1 cellular context compared by ENCODE assay signal in genomic region chr14:75277000-75277795, GRCh38.
TF ChIP-seq lines count a peak whose summit lies in the region.

No MANE protein-coding gene starts in this region.

TF ChIP-seq in HEK293, 187 proteins besides CTCF, POLR2A, EP300 and RAD21 (continued from another document and continues in another):
- peak; percentile 82; the same call in 1 of the 2 replicates for TF ChIP-seq ZNF660 (tag by site-specific recombination; IDR thresholded peaks at IDR 0.05)
- TF ChIP-seq, protein P1, sequence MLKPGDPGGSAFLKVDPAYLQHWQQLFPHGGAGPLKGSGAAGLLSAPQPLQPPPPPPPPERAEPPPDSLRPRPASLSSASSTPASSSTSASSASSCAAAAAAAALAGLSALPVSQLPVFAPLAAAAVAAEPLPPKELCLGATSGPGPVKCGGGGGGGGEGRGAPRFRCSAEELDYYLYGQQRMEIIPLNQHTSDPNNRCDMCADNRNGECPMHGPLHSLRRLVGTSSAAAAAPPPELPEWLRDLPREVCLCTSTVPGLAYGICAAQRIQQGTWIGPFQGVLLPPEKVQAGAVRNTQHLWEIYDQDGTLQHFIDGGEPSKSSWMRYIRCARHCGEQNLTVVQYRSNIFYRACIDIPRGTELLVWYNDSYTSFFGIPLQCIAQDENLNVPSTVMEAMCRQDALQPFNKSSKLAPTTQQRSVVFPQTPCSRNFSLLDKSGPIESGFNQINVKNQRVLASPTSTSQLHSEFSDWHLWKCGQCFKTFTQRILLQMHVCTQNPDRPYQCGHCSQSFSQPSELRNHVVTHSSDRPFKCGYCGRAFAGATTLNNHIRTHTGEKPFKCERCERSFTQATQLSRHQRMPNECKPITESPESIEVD (tag by site-specific recombination; IDR thresholded peaks at IDR 0.05) = no peak
- TF ChIP-seq ZNF133 (tag by site-specific recombination; IDR thresholded peaks at IDR 0.05) = no peak
- TF ChIP-seq ZNF302 (tag by site-specific recombination; IDR thresholded peaks at IDR 0.05; ENCODE audit: low read depth) = no peak
- TF ChIP-seq, protein P2, sequence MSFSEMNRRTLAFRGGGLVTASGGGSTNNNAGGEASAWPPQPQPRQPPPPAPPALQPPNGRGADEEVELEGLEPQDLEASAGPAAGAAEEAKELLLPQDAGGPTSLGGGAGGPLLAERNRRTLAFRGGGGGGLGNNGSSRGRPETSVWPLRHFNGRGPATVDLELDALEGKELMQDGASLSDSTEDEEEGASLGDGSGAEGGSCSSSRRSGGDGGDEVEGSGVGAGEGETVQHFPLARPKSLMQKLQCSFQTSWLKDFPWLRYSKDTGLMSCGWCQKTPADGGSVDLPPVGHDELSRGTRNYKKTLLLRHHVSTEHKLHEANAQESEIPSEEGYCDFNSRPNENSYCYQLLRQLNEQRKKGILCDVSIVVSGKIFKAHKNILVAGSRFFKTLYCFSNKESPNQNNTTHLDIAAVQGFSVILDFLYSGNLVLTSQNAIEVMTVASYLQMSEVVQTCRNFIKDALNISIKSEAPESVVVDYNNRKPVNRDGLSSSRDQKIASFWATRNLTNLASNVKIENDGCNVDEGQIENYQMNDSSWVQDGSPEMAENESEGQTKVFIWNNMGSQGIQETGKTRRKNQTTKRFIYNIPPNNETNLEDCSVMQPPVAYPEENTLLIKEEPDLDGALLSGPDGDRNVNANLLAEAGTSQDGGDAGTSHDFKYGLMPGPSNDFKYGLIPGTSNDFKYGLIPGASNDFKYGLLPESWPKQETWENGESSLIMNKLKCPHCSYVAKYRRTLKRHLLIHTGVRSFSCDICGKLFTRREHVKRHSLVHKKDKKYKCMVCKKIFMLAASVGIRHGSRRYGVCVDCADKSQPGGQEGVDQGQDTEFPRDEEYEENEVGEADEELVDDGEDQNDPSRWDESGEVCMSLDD (tag by site-specific recombination; IDR thresholded peaks at IDR 0.05) = peak; percentile 77
- TF ChIP-seq ZNF48 (tag by site-specific recombination; IDR thresholded peaks at IDR 0.05) = no peak
- TF ChIP-seq ZNF510 (tag by site-specific recombination; IDR thresholded peaks at IDR 0.05; ENCODE audit: insufficient replicate concordance) = no peak
- TF ChIP-seq SP2 (tag by site-specific recombination; IDR thresholded peaks at IDR 0.05) = peak; percentile 32; the same call in 1 of the 2 replicates
- no peak for TF ChIP-seq YY2 (tag by site-specific recombination; IDR thresholded peaks at IDR 0.05)
- TF ChIP-seq ZFHX2 (tag by site-specific recombination; conservative IDR thresholded peaks at IDR 0.05) = peak; percentile 54; the same call in 1 of the 2 replicates
- no peak for TF ChIP-seq ZNF16 (tag by site-specific recombination; IDR thresholded peaks at IDR 0.05; ENCODE audit: low read depth)
- no peak for TF ChIP-seq ZSCAN16 (tag by site-specific recombination; IDR thresholded peaks at IDR 0.05)
- no peak for TF ChIP-seq ZNF138 (tag by site-specific recombination; IDR thresholded peaks at IDR 0.05; ENCODE audit: borderline replicate concordance)
- no peak for TF ChIP-seq GLI4 (tag by site-specific recombination; IDR thresholded peaks at IDR 0.05)
- no peak for TF ChIP-seq GLI2 (tag by site-specific recombination; IDR thresholded peaks at IDR 0.05; ENCODE audit: borderline replicate concordance, low read depth)
- TF ChIP-seq ZNF610 (tag by site-specific recombination; IDR thresholded peaks at IDR 0.05; ENCODE audit: borderline replicate concordance) = no peak
- no peak for TF ChIP-seq EGR2 (tag by site-specific recombination; IDR thresholded peaks at IDR 0.05; ENCODE audit: low read depth)
- no peak for TF ChIP-seq ZNF529 (tag by site-specific recombination; IDR thresholded peaks at IDR 0.05; ENCODE audit: insufficient replicate concordance)
- TF ChIP-seq ZNF112 (tag by site-specific recombination; IDR thresholded peaks at IDR 0.05) = no peak
- TF ChIP-seq ZNF76 (tag by site-specific recombination; IDR thresholded peaks at IDR 0.05; ENCODE audit: borderline replicate concordance, low read depth) = no peak
- TF ChIP-seq ZNF843 (tag by site-specific recombination; IDR thresholded peaks at IDR 0.05) = no peak
- TF ChIP-seq, protein P3, sequence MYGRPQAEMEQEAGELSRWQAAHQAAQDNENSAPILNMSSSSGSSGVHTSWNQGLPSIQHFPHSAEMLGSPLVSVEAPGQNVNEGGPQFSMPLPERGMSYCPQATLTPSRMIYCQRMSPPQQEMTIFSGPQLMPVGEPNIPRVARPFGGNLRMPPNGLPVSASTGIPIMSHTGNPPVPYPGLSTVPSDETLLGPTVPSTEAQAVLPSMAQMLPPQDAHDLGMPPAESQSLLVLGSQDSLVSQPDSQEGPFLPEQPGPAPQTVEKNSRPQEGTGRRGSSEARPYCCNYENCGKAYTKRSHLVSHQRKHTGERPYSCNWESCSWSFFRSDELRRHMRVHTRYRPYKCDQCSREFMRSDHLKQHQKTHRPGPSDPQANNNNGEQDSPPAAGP (tag by site-specific recombination; IDR thresholded peaks at IDR 0.05) = no peak; the same call in 1 of the 2 replicates
- TF ChIP-seq PRDM2 (tag by site-specific recombination; IDR thresholded peaks at IDR 0.05; ENCODE audit: borderline replicate concordance) = no peak
- TF ChIP-seq ZBTB49 (tag by site-specific recombination; IDR thresholded peaks at IDR 0.05; ENCODE audit: low read depth) = no peak
- TF ChIP-seq ZNF211 (tag by site-specific recombination; IDR thresholded peaks at IDR 0.05; ENCODE audit: low read depth) = no peak
- TF ChIP-seq ZNF157 (tag by site-specific recombination; IDR thresholded peaks at IDR 0.05) = no peak
- no peak for TF ChIP-seq ZNF629 (tag by site-specific recombination; IDR thresholded peaks at IDR 0.05)
- TF ChIP-seq, protein P4, sequence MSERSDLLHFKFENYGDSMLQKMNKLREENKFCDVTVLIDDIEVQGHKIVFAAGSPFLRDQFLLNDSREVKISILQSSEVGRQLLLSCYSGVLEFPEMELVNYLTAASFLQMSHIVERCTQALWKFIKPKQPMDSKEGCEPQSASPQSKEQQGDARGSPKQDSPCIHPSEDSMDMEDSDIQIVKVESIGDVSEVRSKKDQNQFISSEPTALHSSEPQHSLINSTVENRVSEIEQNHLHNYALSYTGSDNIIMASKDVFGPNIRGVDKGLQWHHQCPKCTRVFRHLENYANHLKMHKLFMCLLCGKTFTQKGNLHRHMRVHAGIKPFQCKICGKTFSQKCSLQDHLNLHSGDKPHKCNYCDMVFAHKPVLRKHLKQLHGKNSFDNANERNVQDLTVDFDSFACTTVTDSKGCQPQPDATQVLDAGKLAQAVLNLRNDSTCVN (tag by site-specific recombination; optimal IDR thresholded peaks at IDR 0.05) = peak; percentile 87
- no peak for TF ChIP-seq ZNF626 (tag by site-specific recombination; IDR thresholded peaks at IDR 0.05)
- no peak for TF ChIP-seq ZFP41 (tag by site-specific recombination; IDR thresholded peaks at IDR 0.05; ENCODE audit: borderline replicate concordance)
- TF ChIP-seq ZBTB21 (tag by site-specific recombination; IDR thresholded peaks at IDR 0.05) = no peak
- TF ChIP-seq GLIS1 (tag by site-specific recombination; IDR thresholded peaks at IDR 0.05) = peak; percentile 9; the same call in 1 of the 2 replicates
- TF ChIP-seq HOXA7 (CRISPR knock-in tag; IDR thresholded peaks at IDR 0.05; ENCODE audit: borderline replicate concordance) = no peak
- TF ChIP-seq ZNF394 (tag by site-specific recombination; IDR thresholded peaks at IDR 0.05; ENCODE audit: borderline replicate concordance) = no peak
- no peak for TF ChIP-seq ZNF514 (tag by site-specific recombination; IDR thresholded peaks at IDR 0.05)
- peak; percentile 81 for TF ChIP-seq ZNF341 (tag by site-specific recombination; IDR thresholded peaks at IDR 0.05; ENCODE audit: low read depth)
- no peak for TF ChIP-seq KLF16 (tag by site-specific recombination; IDR thresholded peaks at IDR 0.05)
- TF ChIP-seq, protein P5, sequence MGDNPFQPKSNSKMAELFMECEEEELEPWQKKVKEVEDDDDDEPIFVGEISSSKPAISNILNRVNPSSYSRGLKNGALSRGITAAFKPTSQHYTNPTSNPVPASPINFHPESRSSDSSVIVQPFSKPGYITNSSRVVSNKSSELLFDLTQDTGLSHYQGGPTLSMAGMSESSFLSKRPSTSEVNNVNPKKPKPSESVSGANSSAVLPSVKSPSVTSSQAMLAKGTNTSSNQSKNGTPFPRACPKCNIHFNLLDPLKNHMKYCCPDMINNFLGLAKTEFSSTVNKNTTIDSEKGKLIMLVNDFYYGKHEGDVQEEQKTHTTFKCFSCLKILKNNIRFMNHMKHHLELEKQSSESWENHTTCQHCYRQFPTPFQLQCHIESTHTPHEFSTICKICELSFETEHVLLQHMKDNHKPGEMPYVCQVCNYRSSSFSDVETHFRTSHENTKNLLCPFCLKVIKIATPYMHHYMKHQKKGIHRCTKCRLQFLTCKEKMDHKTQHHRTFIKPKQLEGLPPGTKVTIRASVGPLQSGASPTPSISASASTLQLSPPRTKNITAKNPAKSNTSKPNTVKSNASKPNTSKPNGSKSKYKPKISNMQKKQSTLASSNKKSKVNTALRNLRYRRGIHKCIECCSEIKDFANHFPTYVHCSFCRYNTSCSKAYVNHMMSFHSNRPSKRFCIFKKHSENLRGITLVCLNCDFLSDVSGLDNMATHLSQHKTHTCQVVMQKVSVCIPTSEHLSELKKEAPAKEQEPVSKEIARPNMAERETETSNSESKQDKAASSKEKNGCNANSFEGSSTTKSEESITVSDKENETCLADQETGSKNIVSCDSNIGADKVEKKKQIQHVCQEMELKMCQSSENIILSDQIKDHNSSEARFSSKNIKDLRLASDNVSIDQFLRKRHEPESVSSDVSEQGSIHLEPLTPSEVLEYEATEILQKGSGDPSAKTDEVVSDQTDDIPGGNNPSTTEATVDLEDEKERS (tag by site-specific recombination; IDR thresholded peaks at IDR 0.05) = no peak
- TF ChIP-seq ZNF654 (tag by site-specific recombination; IDR thresholded peaks at IDR 0.05; ENCODE audit: low read depth) = no peak
- TF ChIP-seq, protein P6, sequence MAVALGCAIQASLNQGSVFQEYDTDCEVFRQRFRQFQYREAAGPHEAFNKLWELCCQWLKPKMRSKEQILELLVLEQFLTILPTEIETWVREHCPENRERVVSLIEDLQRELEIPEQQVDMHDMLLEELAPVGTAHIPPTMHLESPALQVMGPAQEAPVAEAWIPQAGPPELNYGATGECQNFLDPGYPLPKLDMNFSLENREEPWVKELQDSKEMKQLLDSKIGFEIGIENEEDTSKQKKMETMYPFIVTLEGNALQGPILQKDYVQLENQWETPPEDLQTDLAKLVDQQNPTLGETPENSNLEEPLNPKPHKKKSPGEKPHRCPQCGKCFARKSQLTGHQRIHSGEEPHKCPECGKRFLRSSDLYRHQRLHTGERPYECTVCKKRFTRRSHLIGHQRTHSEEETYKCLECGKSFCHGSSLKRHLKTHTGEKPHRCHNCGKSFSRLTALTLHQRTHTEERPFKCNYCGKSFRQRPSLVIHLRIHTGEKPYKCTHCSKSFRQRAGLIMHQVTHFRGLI (tag by site-specific recombination; IDR thresholded peaks at IDR 0.05) = no peak
- no peak for TF ChIP-seq ZNF274 (IDR thresholded peaks at IDR 0.05; ENCODE audit: low read length)
- no peak for TF ChIP-seq ZNF274 (tag by site-specific recombination; IDR thresholded peaks at IDR 0.05; ENCODE audit: borderline replicate concordance)
- no peak for TF ChIP-seq ZSCAN30 (tag by site-specific recombination; IDR thresholded peaks at IDR 0.05)
- TF ChIP-seq ZNF830 (tag by site-specific recombination; IDR thresholded peaks at IDR 0.05; ENCODE audit: low read depth) = no peak
